Comparison of ENCODE assay signal across 2 cellular contexts in genomic region chr22:28981818-28982499, GRCh38.
TF ChIP-seq lines count a peak whose summit lies in the region.

No MANE protein-coding gene starts in this region.

TF ChIP-seq in GM23338, 12 proteins besides CTCF, POLR2A, EP300 and RAD21 (continued from another document):
- TF ChIP-seq REST (IDR thresholded peaks at IDR 0.05; ENCODE audit: unreplicated experiment) (no peak), STAT1 (IDR thresholded peaks at IDR 0.05; ENCODE audit: unreplicated experiment) (no peak), ZNF331 (CRISPR knock-in tag; IDR thresholded peaks at IDR 0.05; ENCODE audit: low read depth) (no peak), NANOG (IDR thresholded peaks at IDR 0.05; ENCODE audit: borderline replicate concordance) (no peak), ZNF114 (CRISPR knock-in tag; IDR thresholded peaks at IDR 0.05) (no peak), JUNB (IDR thresholded peaks at IDR 0.05; ENCODE audit: unreplicated experiment) (no peak), EZH2 (IDR thresholded peaks at IDR 0.05; ENCODE audit: low read depth, unreplicated experiment) (no peak), ZNF462 (CRISPR knock-in tag; IDR thresholded peaks at IDR 0.05) (no peak), ETS1 (IDR thresholded peaks at IDR 0.05) (no peak), EZH2phosphoT487 (IDR thresholded peaks at IDR 0.05; ENCODE audit: unreplicated experiment) (no peak)

TF ChIP-seq in HepG2, 621 proteins besides CTCF, POLR2A, EP300 and RAD21 (continued from another document and continues in another):
- TF ChIP-seq PRDM4 (CRISPR knock-in tag; IDR thresholded peaks at IDR 0.05; ENCODE audit: borderline replicate concordance) (no peak), ERF (CRISPR knock-in tag; IDR thresholded peaks at IDR 0.05) (no peak), DMTF1 (CRISPR knock-in tag; IDR thresholded peaks at IDR 0.05) (no peak), ZNF501 (CRISPR knock-in tag; IDR thresholded peaks at IDR 0.05) (0 out of 2 replicates have a peak, but pooled peaks have one; percentile 37), ELF4 (CRISPR knock-in tag; IDR thresholded peaks at IDR 0.05; ENCODE audit: borderline replicate concordance) (0 out of 2 replicates have a peak, but pooled peaks have one; percentile 58), SMAD3 (CRISPR knock-in tag; IDR thresholded peaks at IDR 0.05) (peak; percentile 54; the same call in 1 of the 2 replicates), DPF2 (CRISPR knock-in tag; IDR thresholded peaks at IDR 0.05; ENCODE audit: borderline replicate concordance, low read depth) (peak; percentile 89), NFYC (CRISPR knock-in tag; IDR thresholded peaks at IDR 0.05) (no peak), ZNF589 (CRISPR knock-in tag; conservative IDR thresholded peaks at IDR 0.05) (no peak), FOSL1 (CRISPR knock-in tag; IDR thresholded peaks at IDR 0.05; ENCODE audit: borderline replicate concordance) (peak; percentile 43; the same call in 1 of the 2 replicates), HDAC6 (IDR thresholded peaks at IDR 0.05; ENCODE audit: low read depth, low read length) (no peak), CREBL2 (CRISPR knock-in tag; IDR thresholded peaks at IDR 0.05; ENCODE audit: borderline replicate concordance) (no peak), MTA1 (CRISPR knock-in tag; IDR thresholded peaks at IDR 0.05; ENCODE audit: borderline replicate concordance) (peak; percentile 61; the same call in 1 of the 2 replicates), SATB2 (CRISPR knock-in tag; IDR thresholded peaks at IDR 0.05) (peak; percentile 46; the same call in 1 of the 2 replicates), PITX1 (CRISPR knock-in tag; IDR thresholded peaks at IDR 0.05) (peak; percentile 100), ZFAT (CRISPR knock-in tag; conservative IDR thresholded peaks at IDR 0.05) (no peak), ZNF616 (CRISPR knock-in tag; IDR thresholded peaks at IDR 0.05; ENCODE audit: low read depth) (no peak), ZNF609 (CRISPR knock-in tag; IDR thresholded peaks at IDR 0.05; ENCODE audit: borderline replicate concordance) (peak; percentile 91), THAP7 (CRISPR knock-in tag; IDR thresholded peaks at IDR 0.05) (no peak), CSRNP2 (CRISPR knock-in tag; conservative IDR thresholded peaks at IDR 0.05; ENCODE audit: low read depth) (no peak), RELA (CRISPR knock-in tag; IDR thresholded peaks at IDR 0.05) (no peak), RXRA (CRISPR knock-in tag; IDR thresholded peaks at IDR 0.05) (peak; percentile 42; the same call in 1 of the 2 replicates), MED8 (CRISPR knock-in tag; IDR thresholded peaks at IDR 0.05; ENCODE audit: insufficient replicate concordance) (no peak), NR0B2 (CRISPR knock-in tag; IDR thresholded peaks at IDR 0.05) (no peak), NKX3-1 (CRISPR knock-in tag; IDR thresholded peaks at IDR 0.05) (no peak), ZNF800 (CRISPR knock-in tag; IDR thresholded peaks at IDR 0.05) (0 out of 2 replicates have a peak, but pooled peaks have one; percentile 37), SNAPC5 (CRISPR knock-in tag; IDR thresholded peaks at IDR 0.05; ENCODE audit: borderline replicate concordance) (no peak), MTERF4 (CRISPR knock-in tag; IDR thresholded peaks at IDR 0.05) (no peak), AHDC1 (CRISPR knock-in tag; IDR thresholded peaks at IDR 0.05; ENCODE audit: borderline replicate concordance) (peak; percentile 81; the same call in 1 of the 2 replicates), MAFG (CRISPR knock-in tag; IDR thresholded peaks at IDR 0.05) (no peak)
